In genomic region chr17:81684442-81684911, GRCh38 we compare ENCODE assay signal across 8 cellular contexts. TPM values are rescaled to one million over a fixed set of nuclear protein-coding genes. Genes with fewer than 3 reads are reported as not detected.
DNase-seq lines count a peak whose midpoint lies in the region; ATAC-seq, FAIRE-seq and TF ChIP-seq lines count a peak whose summit lies in the region.

No MANE protein-coding gene starts in this region.

- POLR2A ChIA-PET in HEK293 (lab: Yijun Ruan, JAX), result interaction anchor here (0.9 to 6.6 kb wide), 15 partner anchors 10 to 353 kb away, joined by 3 to 109 read pairs (median 9); partner anchors contain the start of genes ACTG1, CCDC137, DCXR and FAAP100

- peaks cover 6 to 61% of the 10 kb centered on the region in 2 experiments; a peak in 2 of 3 replicates for H3K36me3 ChIP-seq in HEK293 (ENCODE audit: control insufficient read depth in 2 of 2, insufficient read depth in 1 of 2, low read length in 2 of 2)
- H3K36me3 ChIP-seq in adipocyte (ENCODE audit: control insufficient read depth, insufficient read depth, low read length, severe bottlenecking), result peaks cover 38% of the 10 kb centered on the region
- peaks cover 40% of the 10 kb centered on the region in 2 experiments for H3K36me3 ChIP-seq in keratinocyte (ENCODE audit: control insufficient read depth in 2 of 2, extremely low read depth in 1 of 2, insufficient read depth in 2 of 2, low read length in 2 of 2)
- peaks cover 38% of the 10 kb centered on the region for H3K36me3 ChIP-seq in thoracic aorta

- peaks cover 71% of the 10 kb centered on the region for H3K79me2 ChIP-seq in keratinocyte (ENCODE audit: control insufficient read depth, insufficient read depth, low read length)

- CTCF ChIA-PET in HEK293 (lab: Yijun Ruan, JAX), result interaction anchor here (0.6 to 2.1 kb wide), 3 partner anchors 9 to 345 kb away, joined by 3 to 7 read pairs (median 4); no protein-coding TSS in a partner anchor

- peak; percentile 20 for ATAC-seq in thoracic aorta (ENCODE audit: insufficient number of reproducible peaks, low FRiP score, low read depth)
- ATAC-seq in left colon, result no peak
- no peak for ATAC-seq in GM21723 (IDR thresholded peaks at IDR 0.05; ENCODE audit: unreplicated experiment)
- ATAC-seq in HG02678 (IDR thresholded peaks at IDR 0.05; ENCODE audit: unreplicated experiment), result no peak

- FAIRE-seq in keratinocyte (lab: Jason Lieb, UNC), result peak; percentile 60

- peak overlapping the region; percentile 49 for H3K4me3 ChIP-seq in AG09309 (ENCODE audit: control insufficient read depth, low read depth, low read length)
- peak overlapping the region; percentile 75 for H3K4me3 ChIP-seq in HEK293 (ENCODE audit: low read depth, low read length)
- H3K4me3 ChIP-seq in adipocyte (ENCODE audit: low read length), result peak overlapping the region; percentile 89
- H3K4me3 ChIP-seq in keratinocyte (ENCODE audit: control insufficient read depth in 2 of 3, extremely low read depth in 1 of 3, insufficient read depth in 2 of 3, low read depth in 1 of 3, low read length in 3 of 3), result peak overlapping the region; percentile 77 to 99 (median 89)
- peak overlapping the region; percentile 93 for H3K4me3 ChIP-seq in thoracic aorta

- H3K4me2 ChIP-seq in keratinocyte (ENCODE audit: control insufficient read depth, extremely low read depth, insufficient read depth, low read depth, low read length), result peak overlapping the region; percentile 93

- H4K20me1 ChIP-seq in keratinocyte (ENCODE audit: control insufficient read depth, extremely low read depth, insufficient read depth, low read length), result peaks cover 22% of the 10 kb centered on the region

- DNase-seq in AG09309 (ENCODE audit: low read depth) (no peak), adipocyte (ENCODE audit: low read depth) (peak; percentile 87), keratinocyte (ENCODE audit: low read depth, low spot score) (no peak), thoracic aorta (ENCODE audit: low spot score) (no peak), left colon (no peak)

- intact Hi-C loops in left colon (cut with DNase I, micrococcal nuclease), result no loop called here

- peak overlapping the region; percentile 78 for H3K27ac ChIP-seq in HEK293 (ENCODE audit: extremely low read depth, low read depth, low read length)
- H3K27ac ChIP-seq in keratinocyte (ENCODE audit: control insufficient read depth, insufficient read depth, low read length), result peak overlapping the region; percentile 93
- H3K27ac ChIP-seq in thoracic aorta, result peak overlapping the region; percentile 73 to 84

- no peak overlapping the region for H2AFZ ChIP-seq in keratinocyte (ENCODE audit: control insufficient read depth, low read length)

- H3K9me3 ChIP-seq in HEK293 (ENCODE audit: control insufficient read depth, insufficient read depth, low read depth, low read length) (no peaks in the 10 kb centered on the region), adipocyte (ENCODE audit: control insufficient read depth, low read length) (no peaks in the 10 kb centered on the region), keratinocyte (ENCODE audit: control insufficient read depth, low read depth, low read length) (no peaks in the 10 kb centered on the region), thoracic aorta (no peaks in the 10 kb centered on the region)

- dilution Hi-C loops in keratinocyte (cut with MboI; ENCODE audit: extremely low pct_ligation_motif_present, low sequenced_read_pairs), result no loop called here

- H3K4me1 ChIP-seq in HEK293 (ENCODE audit: control insufficient read depth, insufficient read depth, low read length) (peaks cover 4% of the 10 kb centered on the region), adipocyte (ENCODE audit: control insufficient read depth, insufficient read depth, low read length) (peaks cover 27% of the 10 kb centered on the region), keratinocyte (ENCODE audit: control insufficient read depth, extremely low read depth, insufficient read depth, low read length) (peaks cover 32% of the 10 kb centered on the region), thoracic aorta (ENCODE audit: control insufficient read depth in 1 of 2, low read depth in 2 of 2) (peaks cover 19 to 24% of the 10 kb centered on the region in 2 donors)

- no peak for TF ChIP-seq CTCF in AG09309 (IDR thresholded peaks at IDR 0.05; ENCODE audit: control insufficient read depth, insufficient read depth, low read depth, low read length, missing control alignments)
- TF ChIP-seq CTCF in HEK293 (tag by site-specific recombination; IDR thresholded peaks at IDR 0.05), result no peak
- TF ChIP-seq CTCF in keratinocyte (optimal IDR thresholded peaks at IDR 0.05 in 1 of 3, IDR thresholded peaks at IDR 0.05 in 1 of 3, conservative IDR thresholded peaks at IDR 0.05 in 1 of 3; ENCODE audit: extremely low read depth in 1 of 3, insufficient read depth in 2 of 3, low read length in 3 of 3), result no peak
- TF ChIP-seq CTCF in thoracic aorta (IDR thresholded peaks at IDR 0.05), result no peak

- H3K9me1 ChIP-seq in keratinocyte (ENCODE audit: control insufficient read depth, extremely low read depth, insufficient read depth, low read length), result no peaks in the 10 kb centered on the region

- H3K27me3 ChIP-seq in adipocyte (replicated peaks; ENCODE audit: control insufficient read depth, insufficient read depth, low read length) (no peaks in the 10 kb centered on the region), keratinocyte (ENCODE audit: control insufficient read depth, extremely low read depth, insufficient read depth, low read length) (no peaks in the 10 kb centered on the region), thoracic aorta (replicated peaks; ENCODE audit: insufficient read depth) (no peaks in the 10 kb centered on the region)

- H3K9ac ChIP-seq in adipocyte (ENCODE audit: low read length) (peak overlapping the region; percentile 90), keratinocyte (ENCODE audit: control insufficient read depth, extremely low read depth, insufficient read depth, low read length) (peak overlapping the region; percentile 83)

RNA-seq across cellular contexts. Expression of gene HGS, which starts 0.7 kb away (rescaled TPM):
- 79.6 to 84.1 TPM (median 81.9 TPM) in 3 replicates for polyA plus RNA-seq in keratinocyte
- polyA plus RNA-seq in keratinocyte (2011; ENCODE audit: low read depth), result 129 TPM
- 52.0 and 88.7 TPM in 2 replicates for polyA plus RNA-seq in keratinocyte (2011; cell fraction: cytosol; rRNA removed)
- polyA plus RNA-seq in keratinocyte (2011; cell fraction: nucleus; rRNA removed), result 202 and 243 TPM in 2 replicates
- 78.6 and 84.6 TPM in 2 replicates for polyA plus RNA-seq in keratinocyte (2012; ENCODE audit: low replicate concordance)
- polyA minus RNA-seq in keratinocyte, result 119 to 188 TPM (median 121 TPM) in 3 replicates
- polyA minus RNA-seq in keratinocyte (2011; cell fraction: cytosol; rRNA and poly(A)+ RNA removed), result 127 TPM
- 73.6 and 83.2 TPM in 2 replicates for polyA minus RNA-seq in keratinocyte (2011; cell fraction: nucleus; rRNA and poly(A)+ RNA removed)
- total RNA-seq in thoracic aorta (100 to 1,000 TPM in 1 of 2 donors, 10 to 100 TPM in 1; 93.8 to 108 TPM), left colon (100 to 1,000 TPM in 1 of 2 donors, 10 to 100 TPM in 1; 98.5 to 105 TPM)

RNA-seq across cellular contexts. Expression of gene ARL16, which starts 0.9 kb away (rescaled TPM):
- 46.5 to 58.3 TPM (median 48.7 TPM) in 3 replicates for polyA plus RNA-seq in keratinocyte
- 25.1 TPM for polyA plus RNA-seq in keratinocyte (2011; ENCODE audit: low read depth)
- polyA plus RNA-seq in keratinocyte (2011; cell fraction: cytosol; rRNA removed), result 23.0 and 33.9 TPM in 2 replicates
- polyA plus RNA-seq in keratinocyte (2011; cell fraction: nucleus; rRNA removed), result 95.0 and 108 TPM in 2 replicates
- 31.9 and 34.6 TPM in 2 replicates for polyA plus RNA-seq in keratinocyte (2012; ENCODE audit: low replicate concordance)
- polyA minus RNA-seq in keratinocyte, result 13.3 to 14.5 TPM (median 13.8 TPM) in 3 replicates
- 10.9 TPM for polyA minus RNA-seq in keratinocyte (2011; cell fraction: cytosol; rRNA and poly(A)+ RNA removed)
- 8.8 and 12.7 TPM in 2 replicates for polyA minus RNA-seq in keratinocyte (2011; cell fraction: nucleus; rRNA and poly(A)+ RNA removed)
- 10 to 100 TPM; 34.4 to 40.7 TPM for total RNA-seq in thoracic aorta
- 10 to 100 TPM; 14.3 to 30.5 TPM for total RNA-seq in left colon

RNA-seq across cellular contexts. Expression of gene CCDC137, which starts 17.9 kb away (rescaled TPM):
- 15.4 to 22.3 TPM (median 17.2 TPM) in 3 replicates for polyA plus RNA-seq in keratinocyte
- polyA plus RNA-seq in keratinocyte (2011; ENCODE audit: low read depth), result 14.2 TPM
- polyA plus RNA-seq in keratinocyte (2011; cell fraction: cytosol; rRNA removed), result 9.4 and 17.8 TPM in 2 replicates
- 18.3 and 20.9 TPM in 2 replicates for polyA plus RNA-seq in keratinocyte (2011; cell fraction: nucleus; rRNA removed)
- 14.4 and 31.9 TPM in 2 replicates for polyA plus RNA-seq in keratinocyte (2012; ENCODE audit: low replicate concordance)
- 2.9 to 5.9 TPM (median 4.5 TPM) in 3 replicates for polyA minus RNA-seq in keratinocyte
- polyA minus RNA-seq in keratinocyte (2011; cell fraction: cytosol; rRNA and poly(A)+ RNA removed), result 7.5 TPM
- 4.0 and 4.1 TPM in 2 replicates for polyA minus RNA-seq in keratinocyte (2011; cell fraction: nucleus; rRNA and poly(A)+ RNA removed)
- total RNA-seq in thoracic aorta (10 to 100 TPM in 1 of 2 donors, 1 to 10 TPM in 1; 7.3 to 10.8 TPM), left colon (10 to 100 TPM; 14.0 to 19.4 TPM)

RNA-seq across cellular contexts. Expression of gene OXLD1, which starts 18.1 kb away (rescaled TPM):
- polyA plus RNA-seq in keratinocyte, result 14.7 to 37.4 TPM (median 16.3 TPM) in 3 replicates
- 5.9 TPM for polyA plus RNA-seq in keratinocyte (2011; ENCODE audit: low read depth)
- 9.0 and 22.7 TPM in 2 replicates for polyA plus RNA-seq in keratinocyte (2011; cell fraction: cytosol; rRNA removed)
- polyA plus RNA-seq in keratinocyte (2011; cell fraction: nucleus; rRNA removed), result 28.8 and 38.5 TPM in 2 replicates
- polyA plus RNA-seq in keratinocyte (2012; ENCODE audit: low replicate concordance), result 25.3 and 29.5 TPM in 2 replicates
- polyA minus RNA-seq in keratinocyte, result 3.7 to 4.3 TPM (median 4.3 TPM) in 3 replicates
- polyA minus RNA-seq in keratinocyte (2011; cell fraction: cytosol; rRNA and poly(A)+ RNA removed), result 21.7 TPM
- 4.9 and 7.2 TPM in 2 replicates for polyA minus RNA-seq in keratinocyte (2011; cell fraction: nucleus; rRNA and poly(A)+ RNA removed)
- total RNA-seq in thoracic aorta (10 to 100 TPM; 13.7 to 33.6 TPM), left colon (10 to 100 TPM; 24.6 to 36.6 TPM)

RNA-seq across cellular contexts. Expression of gene MRPL12, which starts 18.7 kb away (rescaled TPM):
- 78.5 to 96.8 TPM (median 84.2 TPM) in 3 replicates for polyA plus RNA-seq in keratinocyte
- polyA plus RNA-seq in keratinocyte (2011; ENCODE audit: low read depth), result 24.0 TPM
- polyA plus RNA-seq in keratinocyte (2011; cell fraction: cytosol; rRNA removed), result 57.8 and 111 TPM in 2 replicates
- 30.0 and 35.9 TPM in 2 replicates for polyA plus RNA-seq in keratinocyte (2011; cell fraction: nucleus; rRNA removed)
- 41.1 and 105 TPM in 2 replicates for polyA plus RNA-seq in keratinocyte (2012; ENCODE audit: low replicate concordance)
- polyA minus RNA-seq in keratinocyte, result 30.5 to 47.6 TPM (median 34.7 TPM) in 3 replicates
- polyA minus RNA-seq in keratinocyte (2011; cell fraction: cytosol; rRNA and poly(A)+ RNA removed), result 64.1 TPM
- 11.9 and 17.5 TPM in 2 replicates for polyA minus RNA-seq in keratinocyte (2011; cell fraction: nucleus; rRNA and poly(A)+ RNA removed)
- 10 to 100 TPM; 19.8 to 33.4 TPM for total RNA-seq in thoracic aorta
- total RNA-seq in left colon, result 100 to 1,000 TPM in 1 of 2 donors, 10 to 100 TPM in 1; 88.2 to 146 TPM
